Comparison of ENCODE assay signal across 20 cellular contexts in genomic region chr9:31582071-31582470, GRCh38.
"Had no signal": no experiment of that assay in that cellular context is flagged by ENCODE, and none has a peak within 500 bp of the region (broad histone marks: within the 10 kb centered on the region; RNA-seq: fewer than 3 reads in every experiment).

No MANE protein-coding gene starts in this region.

- ATAC-seq: mucosa of descending colon; naive thymus-derived CD8-positive, alpha-beta T cell; stimulated activated naive B cell treated with anti-CD40 and anti-IgM and Interleukin-4, amounts not matched to agents 10 μg/mL and 1 μg/mL and 100 μg/mL, for 72 hours; stimulated activated naive CD8-positive, alpha-beta T cell treated with anti-CD3 and anti-CD28 coated beads, Interleukin-15, amount 100 ng/mL, for 72 hours; upper lobe of right lung had no signal

- DNase-seq: endodermal cell; erythroblast; foreskin melanocyte; hippocampal formation; kidney glomerular epithelial cell; mammary epithelial cell; mucosa of descending colon; naive thymus-derived CD8-positive, alpha-beta T cell; sigmoid colon; stimulated activated CD4-positive, alpha-beta T cell treated with anti-CD3 and anti-CD28 coated beads, Interleukin-2, amount 100 ng/mL, for 24 hours; stimulated activated CD4-positive, alpha-beta T cell treated with anti-CD3 and anti-CD28 coated beads, Interleukin-4, amount 100 ng/mL, for 4 hours; stimulated activated naive B cell treated with anti-CD40 and anti-IgM and Interleukin-4, amounts not matched to agents 10 μg/mL and 1 μg/mL and 100 μg/mL, for 72 hours; stimulated activated naive CD8-positive, alpha-beta T cell treated with anti-CD3 and anti-CD28 coated beads, Interleukin-15, amount 100 ng/mL, for 72 hours; testis; upper lobe of right lung had no signal

- H3K27me3 ChIP-seq: neutrophil, right atrium auricular region, sigmoid colon, testis, tibial nerve, upper lobe of right lung, vagina had no signal

- H3K4me3 ChIP-seq: mucosa of descending colon, right atrium auricular region, sigmoid colon, skin epidermis, testis, tibial nerve, upper lobe of right lung, vagina had no signal

- H3K9me3 ChIP-seq: mucosa of descending colon, neutrophil, right atrium auricular region, sigmoid colon, testis, tibial nerve, upper lobe of right lung, vagina had no signal

- H3K4me1 ChIP-seq: right atrium auricular region, sigmoid colon, testis, tibial nerve, upper lobe of right lung, vagina had no signal

- H3K27ac ChIP-seq: neutrophil, right atrium auricular region, sigmoid colon, skin epidermis, testis, tibial nerve, upper lobe of right lung, vagina had no signal

- H3K36me3 ChIP-seq: neutrophil, right atrium auricular region, sigmoid colon, tibial nerve, upper lobe of right lung, vagina had no signal
